8 cellular contexts compared by ENCODE assay signal in genomic region chr4:189904420-189905027, GRCh38. TPM values are rescaled to one million over a fixed set of nuclear protein-coding genes. Genes with fewer than 3 reads are reported as not detected.
DNase-seq lines count a peak whose midpoint lies in the region; TF ChIP-seq lines count a peak whose summit lies in the region.
"Not testable (repeated sequence)": the region's sequence is repeated elsewhere in the genome, so short reads cannot be mapped to it uniquely, and the experiment has no call there.

No MANE protein-coding gene starts in this region.

- H4K91ac ChIP-seq in H9 (ENCODE audit: insufficient read length, low read depth, low read length), result not testable (repeated sequence)

- H2BK12ac ChIP-seq in H9 (ENCODE audit: insufficient read length, low read depth, low read length), result not testable (repeated sequence)

- not testable (repeated sequence) for H2BK20ac ChIP-seq in H9 (ENCODE audit: low read depth, low read length, poor library complexity, severe bottlenecking)

- not testable (repeated sequence) for H2AFZ ChIP-seq in H9 (ENCODE audit: low read length); parathyroid adenoma

- H3K27ac Mint-ChIP-seq in H9, result not testable (repeated sequence)

- not testable (repeated sequence) for H2BK5ac ChIP-seq in H9 (ENCODE audit: insufficient read length, low read length)

- H3K27me3 Mint-ChIP-seq in H9 (ENCODE audit: low read depth), result not testable (repeated sequence)

- TF ChIP-seq RAD21 in Ishikawa (IDR thresholded peaks at IDR 0.05; ENCODE audit: low read depth), result peak; percentile 69

- peaks cover 22 to 80% of the 10 kb centered on the region in 2 experiments for H3K9me3 Mint-ChIP-seq in H9

- not testable (repeated sequence) for H3K9ac ChIP-seq in H9 (ENCODE audit: extremely low read depth, insufficient read length, low read length); parathyroid adenoma

- H3K4ac ChIP-seq in H9 (ENCODE audit: low read depth, low read length), result not testable (repeated sequence)

- H3K14ac ChIP-seq in H9 (ENCODE audit: insufficient read depth, low read length), result not testable (repeated sequence)

- H3K23ac ChIP-seq in H9 (ENCODE audit: insufficient read length, low read depth, low read length), result not testable (repeated sequence)

- not testable (repeated sequence) for H2AK5ac ChIP-seq in H9 (ENCODE audit: insufficient read length, low read length)

- not testable (repeated sequence) for H2BK120ac ChIP-seq in H9 (ENCODE audit: low read depth, low read length, poor library complexity, severe bottlenecking)

- H3K27ac ChIP-seq in H9 (ENCODE audit: insufficient read length, low read depth, low read length); right atrium auricular region; parathyroid adenoma: not testable (repeated sequence)

- not testable (repeated sequence) for H4K5ac ChIP-seq in H9 (ENCODE audit: insufficient read length, low read depth, low read length)

- not testable (repeated sequence) for H3K4me1 ChIP-seq in H9 (ENCODE audit: insufficient read depth, low read length); right atrium auricular region; parathyroid adenoma

- CTCF ChIA-PET in GM10248 (lab: Yijun Ruan, JAX), result interaction anchor here (0.9 to 2.1 kb wide), 8 partner anchors 8 to 52 kb away, joined by 3 to 12 read pairs (median 4); no protein-coding TSS in a partner anchor

- H3K4me3 Mint-ChIP-seq in H9, result not testable (repeated sequence)

- H3K27me3 ChIP-seq in H9 (ENCODE audit: insufficient read depth, low read length); right atrium auricular region; parathyroid adenoma (ENCODE audit: control insufficient read depth, insufficient read depth, low read length): not testable (repeated sequence)

- not testable (repeated sequence) for TF ChIP-seq EP300 in Ishikawa (IDR thresholded peaks at IDR 0.05; ENCODE audit: borderline replicate concordance)

- not testable (repeated sequence) for H3K36me3 ChIP-seq in right atrium auricular region; parathyroid adenoma (ENCODE audit: control insufficient read depth, insufficient read depth, low read length)

- H3K23me2 ChIP-seq in H9 (ENCODE audit: insufficient read length, low read depth, low read length, poor library complexity, severe bottlenecking), result not testable (repeated sequence)

- H3K79me1 ChIP-seq in H9 (ENCODE audit: insufficient read depth, low read depth, low read length, poor library complexity, severe bottlenecking), result not testable (repeated sequence)

- not testable (repeated sequence) for H3K4me1 Mint-ChIP-seq in H9

- in situ Hi-C loops in T47D (cut with HindIII; ENCODE audit: low pct_unique_long_range_greater_than_20kb, low sequenced_read_pairs), result not testable (repeated sequence)

- not testable (repeated sequence) for H4K20me1 ChIP-seq in H9 (ENCODE audit: control insufficient read depth, insufficient read depth, insufficient read length)

- WGBS in H9 (ENCODE audit: extremely low coverage, insufficient read length, low lambda C conversion rate), result no CpG with 5 or more reads among the region's 6 CpGs

- not testable (repeated sequence) for H3K4me3 ChIP-seq in right atrium auricular region; parathyroid adenoma (ENCODE audit: low read depth, low read length)

- H3K4me2 ChIP-seq in H9 (ENCODE audit: insufficient read depth, insufficient read length, low read length); parathyroid adenoma (ENCODE audit: low read length): not testable (repeated sequence)

- not testable (repeated sequence) for H2BK15ac ChIP-seq in H9 (ENCODE audit: low read depth, low read length)

- POLR2A ChIA-PET in GM10248 (lab: Yijun Ruan, JAX), result not testable (repeated sequence)

- not testable (repeated sequence) for H3K18ac ChIP-seq in H9 (ENCODE audit: insufficient read length, low read depth, low read length)

- not testable (repeated sequence) for H4K8ac ChIP-seq in H9 (replicated peaks; ENCODE audit: insufficient read length, low read depth, low read length)

- H3K56ac ChIP-seq in H9 (ENCODE audit: insufficient read length, low read depth, low read length), result not testable (repeated sequence)

- H3T11ph ChIP-seq in H9 (ENCODE audit: low read length), result not testable (repeated sequence)

- DNase-seq in GM10248 (ENCODE audit: extremely low spot score) (peak; percentile 24), H9 (peak; percentile 68), T47D (ENCODE audit: low read depth in 1 of 2, low spot score in 1 of 2) (peak; percentile 6 to 69), ureter (ENCODE audit: low spot score) (peak; percentile 50)
- peak; percentile 6 to 32 for DNase-seq in activated CD4-positive, alpha-beta T cell treated with anti-CD3 and anti-CD28 coated beads for 24 hours (ENCODE audit: low read depth in 2 of 2)
- not testable (repeated sequence) for DNase-seq in right atrium auricular region (ENCODE audit: low spot score)

- not testable (repeated sequence) for H3K9me3 ChIP-seq in H9 (ENCODE audit: control insufficient read depth, low read depth, low read length); right atrium auricular region; parathyroid adenoma (ENCODE audit: control insufficient read depth, low read length)

- H3K36me3 Mint-ChIP-seq in H9 (ENCODE audit: insufficient read depth in 1 of 3, low read depth in 3 of 3), result not testable (repeated sequence)

- peak; percentile 60 for TF ChIP-seq CTCF in GM10248 (IDR thresholded peaks at IDR 0.05; ENCODE audit: control extremely low read depth, extremely low read depth, low read depth, missing control alignments)
- peak; percentile 80 for TF ChIP-seq CTCF in H9 (conservative IDR thresholded peaks at IDR 0.05)
- peak; percentile 43 to 82 for TF ChIP-seq CTCF in right atrium auricular region (IDR thresholded peaks at IDR 0.05)
- peak; percentile 60 for TF ChIP-seq CTCF in parathyroid adenoma (IDR thresholded peaks at IDR 0.05)

- not testable (repeated sequence) for H3K79me2 ChIP-seq in H9 (ENCODE audit: insufficient read depth, low read length); parathyroid adenoma

RNA-seq across cellular contexts. Expression of gene FRG1, which starts 36.1 kb away (rescaled TPM):
- 43.2 and 45.6 TPM in 2 replicates for total RNA-seq in H9 (2021)
- total RNA-seq in right atrium auricular region, result 10 to 100 TPM; 27.9 to 28.7 TPM
- 40.1 TPM for total RNA-seq in ureter
